ENCODE assay signal across 15 cellular contexts in the genomic region with DNA sequence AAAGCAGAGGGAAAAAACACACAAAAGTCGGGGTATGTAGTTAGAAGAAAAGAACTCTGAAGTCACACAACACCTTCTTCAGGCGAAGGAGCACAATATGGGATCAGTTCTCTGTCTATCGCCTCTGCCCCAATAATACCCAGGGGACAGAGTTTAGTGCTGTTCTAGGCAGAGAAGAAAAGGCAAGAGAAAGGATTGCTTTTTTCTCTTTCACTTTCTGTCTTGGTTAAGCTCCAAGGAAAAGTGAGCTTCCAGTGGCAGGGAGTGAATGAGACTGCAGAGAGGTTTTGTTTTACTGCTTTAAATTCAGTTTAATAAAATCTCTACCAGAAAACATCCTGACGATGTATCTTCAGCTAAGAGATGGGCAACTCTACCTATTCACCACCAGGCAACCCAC.
A peak's percentile ranks its signal among the peaks of the same experiment; 100 is the strongest.
DNase-seq lines count a peak whose midpoint lies in the region; ATAC-seq and TF ChIP-seq lines count a peak whose summit lies in the region.
"Had no signal": no experiment of that assay in that cellular context is flagged by ENCODE, and none has a peak within 500 bp of the region (broad histone marks: within the 10 kb centered on the region; RNA-seq: fewer than 3 reads in every experiment).

No MANE protein-coding gene starts in this region.

- in situ Hi-C loops in brain microvascular endothelial cell (cut with HindIII; ENCODE audit: low pct_ligation_motif_present, low sequenced_read_pairs): no loop called here

- peaks cover 0 to 10% (median 0%) of the 10 kb centered on the region in 12 donors for H3K9me3 ChIP-seq in heart left ventricle
- no peaks in the 10 kb centered on the region for H3K9me3 ChIP-seq in tibial artery
- H3K9me3 ChIP-seq: Caco-2 had no signal

- intact Hi-C loops in Right ventricle myocardium inferior (cut with DNase I): no loop called here
- intact Hi-C loops in heart left ventricle (cut with DNase I): no loop called here
- intact Hi-C loops in tibial artery (cut with DNase I; ENCODE audit: low total_unique reads): no loop called here

- WGBS in heart left ventricle, 4 donors: 64 to 72% (median 66%) methylated on average over 4 of the region's 4 CpGs

- no peaks in the 10 kb centered on the region for H3K36me3 Mint-ChIP-seq in activated CD4-positive, alpha-beta T cell treated with anti-CD3 and anti-CD28 coated beads, Interleukin-2, amount 10 ng/mL, durations not matched to agents 7 days and 5 days (ENCODE audit: low read depth)

- no peaks in the 10 kb centered on the region for H3K27me3 ChIP-seq in heart left ventricle
- H3K27me3 ChIP-seq in brain microvascular endothelial cell (replicated peaks): no peaks in the 10 kb centered on the region
- H3K27me3 ChIP-seq in tibial artery: no peaks in the 10 kb centered on the region

- no peak for DNase-seq in Right ventricle myocardium inferior (ENCODE audit: missing footprints)
- DNase-seq in heart left ventricle: no peak
- peak; percentile 9 for DNase-seq in brain microvascular endothelial cell
- DNase-seq in medulla oblongata (ENCODE audit: extremely low spot score): peak; percentile 58
- DNase-seq in tibial artery: no peak
- DNase-seq in activated CD4-positive, alpha-beta T cell treated with anti-CD3 and anti-CD28 coated beads, Interleukin-2, amount 10 ng/mL, durations not matched to agents 7 days and 5 days: no peak
- DNase-seq in activated CD4-positive, alpha-beta T cell treated with anti-CD3 and anti-CD28 coated beads, Interleukin-2, amount 50 U/mL, for 1 hour: no peak
- DNase-seq: Caco-2; GOT3; naive thymus-derived CD8-positive, alpha-beta T cell; NCI-H1417 treated with DMSO at 0.1 percent for 48 hours; NCI-H510A; stimulated activated CD4-positive, alpha-beta T cell treated with anti-CD3 and anti-CD28 coated beads, Interleukin-2, amount 100 ng/mL, for 48 hours; WERI-Rb-1 had no signal

- H3K27ac ChIP-seq in heart left ventricle (peak overlapping the region in 1 of 12 donors; percentile 30), brain microvascular endothelial cell (no peak overlapping the region), tibial artery (no peak overlapping the region)
- H3K27ac ChIP-seq: WERI-Rb-1 had no signal

- H3K4me3 ChIP-seq in heart left ventricle (peak overlapping the region in 2 of 12 donors; percentile 10 to 36), brain microvascular endothelial cell (ENCODE audit: low read depth, low read length) (no peak overlapping the region), tibial artery (peak overlapping the region; percentile 6 to 25)

- H3K4me3 Mint-ChIP-seq in activated CD4-positive, alpha-beta T cell treated with anti-CD3 and anti-CD28 coated beads, Interleukin-2, amount 10 ng/mL, durations not matched to agents 7 days and 5 days: no peak overlapping the region
- H3K4me3 Mint-ChIP-seq: naive thymus-derived CD8-positive, alpha-beta T cell had no signal

- H3K36me3 ChIP-seq in heart left ventricle (no peaks in the 10 kb centered on the region), brain microvascular endothelial cell (replicated peaks) (no peaks in the 10 kb centered on the region), tibial artery (no peaks in the 10 kb centered on the region)
- H3K36me3 ChIP-seq: WERI-Rb-1 had no signal

- no peak overlapping the region for H3K27ac Mint-ChIP-seq in activated CD4-positive, alpha-beta T cell treated with anti-CD3 and anti-CD28 coated beads, Interleukin-2, amount 10 ng/mL, durations not matched to agents 7 days and 5 days
- H3K27ac Mint-ChIP-seq: naive thymus-derived CD8-positive, alpha-beta T cell had no signal

- H3K4me1 Mint-ChIP-seq in activated CD4-positive, alpha-beta T cell treated with anti-CD3 and anti-CD28 coated beads, Interleukin-2, amount 10 ng/mL, durations not matched to agents 7 days and 5 days: no peaks in the 10 kb centered on the region

- POLR2A ChIA-PET in activated CD4-positive, alpha-beta T cell treated with anti-CD3 and anti-CD28 coated beads, Interleukin-2, amount 10 ng/mL, durations not matched to agents 7 days and 5 days (lab: Charles Lee): no interaction called here

- peak; percentile 57 for ATAC-seq in Right ventricle myocardium inferior
- no peak for ATAC-seq in heart left ventricle
- ATAC-seq in HG02798 (IDR thresholded peaks at IDR 0.05; ENCODE audit: poor library complexity, unreplicated experiment): no peak
- ATAC-seq: naive thymus-derived CD8-positive, alpha-beta T cell had no signal

- no peaks in the 10 kb centered on the region for H3K27me3 Mint-ChIP-seq in activated CD4-positive, alpha-beta T cell treated with anti-CD3 and anti-CD28 coated beads, Interleukin-2, amount 10 ng/mL, durations not matched to agents 7 days and 5 days

- TF ChIP-seq CTCF in heart left ventricle (IDR thresholded peaks at IDR 0.05): no peak
- no peak for TF ChIP-seq CTCF in brain microvascular endothelial cell (IDR thresholded peaks at IDR 0.05; ENCODE audit: low read depth, low read length, missing control alignments)
- no peak for TF ChIP-seq CTCF in tibial artery (IDR thresholded peaks at IDR 0.05)

- H3K9me3 Mint-ChIP-seq in activated CD4-positive, alpha-beta T cell treated with anti-CD3 and anti-CD28 coated beads, Interleukin-2, amount 10 ng/mL, durations not matched to agents 7 days and 5 days: peaks cover 4% of the 10 kb centered on the region

- CTCF ChIA-PET in activated CD4-positive, alpha-beta T cell treated with anti-CD3 and anti-CD28 coated beads, Interleukin-2, amount 10 ng/mL, durations not matched to agents 7 days and 5 days (lab: Charles Lee): no interaction called here

- H3K4me1 ChIP-seq in heart left ventricle (peaks cover 0 to 12% (median 0%) of the 10 kb centered on the region in 12 donors), tibial artery (peaks cover 0 to 4% (median 2%) of the 10 kb centered on the region in 4 donors)
- H3K4me1 ChIP-seq: Caco-2 had no signal

- TF ChIP-seq POLR2A in heart left ventricle (IDR thresholded peaks at IDR 0.05): no peak

Comparison
In these comparisons a context has a peak if more than half of its experiments do, and no peak if none do; other contexts are left out.
1. DNase-seq: peak in brain microvascular endothelial cell (single experiment) and medulla oblongata (single experiment); none in Right ventricle myocardium inferior (single experiment), heart left ventricle (0 of 5), tibial artery (0 of 2), activated CD4-positive, alpha-beta T cell treated with anti-CD3 and anti-CD28 coated beads, Interleukin-2, amount 10 ng/mL, durations not matched to agents 7 days and 5 days (single experiment) and activated CD4-positive, alpha-beta T cell treated with anti-CD3 and anti-CD28 coated beads, Interleukin-2, amount 50 U/mL, for 1 hour (single experiment).